8 cellular contexts compared by ENCODE assay signal in the genomic region with DNA sequence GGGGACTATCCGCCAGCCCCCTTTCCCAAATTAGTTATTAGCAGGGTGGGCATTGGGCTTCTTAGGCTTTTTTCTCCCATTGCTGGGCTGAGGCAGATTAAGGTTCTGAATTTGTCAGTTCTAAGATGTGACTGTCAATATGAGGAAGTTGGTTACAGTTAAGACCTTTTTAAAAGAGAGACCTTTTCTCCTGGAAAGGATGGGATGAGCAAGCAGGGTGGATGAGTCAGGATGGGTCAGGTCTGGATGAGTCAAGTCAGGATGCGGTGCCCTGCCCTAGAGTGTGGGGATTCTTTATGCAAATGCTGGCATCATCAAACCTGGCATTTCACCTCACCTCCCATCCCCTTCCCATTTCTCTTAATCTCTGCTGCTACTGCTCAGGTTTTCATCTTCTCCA. TPM values are rescaled to one million over a fixed set of nuclear protein-coding genes. Genes with fewer than 3 reads are reported as not detected.
A peak's percentile ranks its signal among the peaks of the same experiment; 100 is the strongest.
DNase-seq lines count a peak whose midpoint lies in the region; ATAC-seq, FAIRE-seq and TF ChIP-seq lines count a peak whose summit lies in the region.

No MANE protein-coding gene starts in this region.

- H3K9me3 ChIP-seq in OCI-LY3 (ENCODE audit: insufficient read depth, low read length) (no peaks in the 10 kb centered on the region), K562 (replicated peaks; ENCODE audit: control insufficient read depth, insufficient read depth, low read depth, low read length) (no peaks in the 10 kb centered on the region), muscle layer of colon (ENCODE audit: low read length) (no peaks in the 10 kb centered on the region), vagina (no peaks in the 10 kb centered on the region)

- no peak for TF ChIP-seq RAD21 in K562 (CRISPR knock-in tag; conservative IDR thresholded peaks at IDR 0.05 in 1 of 2, IDR thresholded peaks at IDR 0.05 in 1 of 2)

- WGBS in K562 (ENCODE audit: insufficient coverage, low coverage, missing lambda C conversion rate): 21% methylated on average over 2 of the region's 2 CpGs

- TF ChIP-seq CTCF in OCI-LY3 (IDR thresholded peaks at IDR 0.05; ENCODE audit: low read depth, low read length) (no peak), K562 (IDR thresholded peaks at IDR 0.05 in 2 of 3, conservative IDR thresholded peaks at IDR 0.05 in 1 of 3; ENCODE audit: insufficient read depth in 2 of 3, low read depth in 1 of 3, low read length in 3 of 3) (no peak), vagina (IDR thresholded peaks at IDR 0.05) (no peak)

- H3K4me3 ChIP-seq in OCI-LY3 (ENCODE audit: low read length) (peak overlapping the region; percentile 89), K562 (peak overlapping the region; percentile 68; the same call in 1 of the 2 replicates), muscle layer of colon (ENCODE audit: low read depth in 1 of 2, low read length in 2 of 2) (no peak overlapping the region), vagina (peak overlapping the region in 1 of 2 donors; percentile 86)

- in situ Hi-C loops in K562 (cut with MboI): no loop called here

- H3K4me1 ChIP-seq in OCI-LY3 (ENCODE audit: low read length) (peaks cover 71% of the 10 kb centered on the region), K562 (replicated peaks in 1 of 2; ENCODE audit: control insufficient read depth in 2 of 2, insufficient read depth in 2 of 2, low read length in 2 of 2) (peaks cover 14 to 24% of the 10 kb centered on the region in 2 experiments; a peak in 4 of 5 replicates), muscle layer of colon (ENCODE audit: insufficient read depth, low read length) (peaks cover 27% of the 10 kb centered on the region), vagina (peaks cover 60% of the 10 kb centered on the region)

- CTCF ChIA-PET in K562 (lab: Yijun Ruan, JAX; ENCODE audit: low intra/inter-chr PET ratio): no interaction called here

- TF ChIP-seq EP300 in K562 (IDR thresholded peaks at IDR 0.05; ENCODE audit: low read length): no peak

- H3K36me3 ChIP-seq in OCI-LY3 (replicated peaks; ENCODE audit: low read depth, low read length) (peaks cover 59% of the 10 kb centered on the region), K562 (ENCODE audit: control insufficient read depth, insufficient read depth, low read length) (peaks cover 52% of the 10 kb centered on the region), muscle layer of colon (ENCODE audit: insufficient read depth, low read length) (peaks cover 7% of the 10 kb centered on the region), vagina (peaks cover 0 to 19% of the 10 kb centered on the region in 2 donors)

- H3K9me1 ChIP-seq in K562 (ENCODE audit: control insufficient read depth, insufficient read depth, low read length): no peaks in the 10 kb centered on the region

- no peak overlapping the region for H2AFZ ChIP-seq in OCI-LY3 (ENCODE audit: low read depth, low read length)
- H2AFZ ChIP-seq in K562 (ENCODE audit: low read depth, low read length): no peak overlapping the region

- BruUV-seq in K562 (replicated peaks; lab: Mats Ljungman, UMichigan): no TSS peak

- H4K20me1 ChIP-seq in OCI-LY3 (ENCODE audit: insufficient read depth, low read length) (peaks cover 52% of the 10 kb centered on the region), K562 (replicated peaks; ENCODE audit: control insufficient read depth, insufficient read depth, low read length) (peaks cover 39% of the 10 kb centered on the region)

- intact Hi-C loops in K562 (cut with micrococcal nuclease): no loop called here
- intact Hi-C loops in vagina (cut with DNase I): no loop called here

- DNase-seq in GM12891 (ENCODE audit: insufficient read length, low spot score) (no peak), K562 (ENCODE audit: extremely low read depth in 1 of 4, low spot score in 3 of 4) (peak in 1 of 4 experiments; percentile 34), vagina (ENCODE audit: extremely low spot score in 2 of 2) (no peak), SHP77 (lab: John Stamatoyannopoulos, UW) (no peak)

- ATAC-seq in K562: no peak
- ATAC-seq in HG03025 (IDR thresholded peaks at IDR 0.05; ENCODE audit: low FRiP score, unreplicated experiment): no peak
- no peak for ATAC-seq in GM19452 (IDR thresholded peaks at IDR 0.05; ENCODE audit: unreplicated experiment)

- peak overlapping the region; percentile 99 for H3K9ac ChIP-seq in OCI-LY3 (ENCODE audit: low read length)
- peak overlapping the region; percentile 47 to 87; a peak in 3 of 4 replicates for H3K9ac ChIP-seq in K562 (ENCODE audit: insufficient read depth in 1 of 2, low read depth in 2 of 2, low read length in 2 of 2)
- H3K9ac ChIP-seq in muscle layer of colon (ENCODE audit: low read length): no peak overlapping the region

- H3K27me3 ChIP-seq in OCI-LY3 (ENCODE audit: low read depth, low read length) (no peaks in the 10 kb centered on the region), K562 (ENCODE audit: control insufficient read depth in 2 of 2, insufficient read depth in 2 of 2, low read length in 2 of 2) (no peaks in the 10 kb centered on the region), muscle layer of colon (ENCODE audit: control insufficient read depth in 1 of 2, insufficient read depth in 2 of 2, low read length in 2 of 2) (no peaks in the 10 kb centered on the region), vagina (no peaks in the 10 kb centered on the region)

- FAIRE-seq in GM12891 (lab: Jason Lieb, UNC) (no peak), K562 (lab: Jason Lieb, UNC) (no peak)

- H3K79me2 ChIP-seq in OCI-LY3 (ENCODE audit: low read length) (peaks cover 97% of the 10 kb centered on the region), K562 (ENCODE audit: control insufficient read depth, insufficient read depth, low read length) (peaks cover 74% of the 10 kb centered on the region)

- peak overlapping the region; percentile 99 for H3K4me2 ChIP-seq in OCI-LY3 (ENCODE audit: low read length)
- peak overlapping the region; percentile 91; the same call in 1 of the 2 replicates for H3K4me2 ChIP-seq in K562 (ENCODE audit: insufficient read depth, low read length)

- no peak for TF ChIP-seq POLR2A in GM12891 (IDR thresholded peaks at IDR 0.05; ENCODE audit: low read depth, low read length)
- no peak for TF ChIP-seq POLR2A in K562 (conservative IDR thresholded peaks at IDR 0.05)
- no peak for TF ChIP-seq POLR2A in vagina (IDR thresholded peaks at IDR 0.05)

- POLR2A ChIA-PET in K562 (lab: Yijun Ruan, JAX): interaction anchor here (0.7 kb wide), 1 partner anchor 80 kb away, joined by 3 read pairs; no protein-coding TSS in a partner anchor

- H3K27ac ChIP-seq in OCI-LY3 (ENCODE audit: low read length) (peak overlapping the region; percentile 99), K562 (ENCODE audit: extremely low read depth, low read depth, low read length) (peak overlapping the region; percentile 91; the same call in 1 of the 3 replicates), muscle layer of colon (ENCODE audit: low read depth, low read length) (peak overlapping the region; percentile 12), vagina (peak overlapping the region; percentile 82)

TF ChIP-seq in GM12891, 5 proteins besides CTCF, POLR2A, EP300 and RAD21:
- peak; percentile 95 for TF ChIP-seq POU2F2 (IDR thresholded peaks at IDR 0.05; ENCODE audit: low read depth, low read length)
- no peak for TF ChIP-seq SPI1 (IDR thresholded peaks at IDR 0.05; ENCODE audit: low read depth, low read length)

TF ChIP-seq in K562, 482 proteins besides CTCF, POLR2A, EP300 and RAD21 (continues in another document):
- TF ChIP-seq RBM14 (IDR thresholded peaks at IDR 0.05; ENCODE audit: borderline replicate concordance, insufficient read depth, low read depth, low read length): no peak

RNA-seq across cellular contexts. Expression of gene AEN, which starts 1.9 kb away (rescaled TPM):
- polyA plus RNA-seq in GM12891 (2012; ENCODE audit: low read depth, missing spikeins): 36.3 TPM
- 39.3 and 74.9 TPM in 2 replicates for total RNA-seq in K562 (2011; cell fraction: chromatin; rRNA removed; ENCODE audit: low replicate concordance)
- 60.9 and 72.5 TPM in 2 replicates for total RNA-seq in K562 (2011; cell fraction: nucleolus; rRNA removed)
- total RNA-seq in K562 (2011; cell fraction: nucleoplasm; rRNA removed): 49.7 and 55.9 TPM in 2 replicates
- 51.0 and 56.6 TPM in 2 replicates for total RNA-seq in K562 (2014; rRNA removed)
- total RNA-seq in K562 (2014; rRNA removed; fragmentation: Illumina TruSeq; extraction: Trizol): 24.6 and 26.3 TPM in 2 replicates
- 40.0 and 40.9 TPM in 2 replicates for total RNA-seq in K562 (2015; rRNA removed; fragmentation: Illumina TruSeq; extraction: Trizol)
- total RNA-seq in K562 (2021): 49.2 and 52.7 TPM in 2 replicates
- polyA plus RNA-seq in K562 (2011; rRNA removed): 30.8 and 32.8 TPM in 2 replicates
- polyA plus RNA-seq in K562 (2011; cell fraction: cytosol; rRNA removed): 31.2 and 50.1 TPM in 2 replicates
- 44.5 and 69.3 TPM in 2 replicates for polyA plus RNA-seq in K562 (2011; cell fraction: nucleus; rRNA removed)
- polyA plus RNA-seq in K562 (2012): 22.0 and 27.2 TPM in 2 replicates
- 31.6 and 35.1 TPM in 2 replicates for polyA plus RNA-seq in K562 (2014; fragmentation: Illumina TruSeq; extraction: Trizol)
- polyA plus RNA-seq in K562 (2014; fragmentation: Nextera tagmentation; extraction: Ambion mirVana): 10 to 100 TPM in 1 of 2 experiments, 1 to 10 TPM in 1; 9.0 to 11.7 TPM
- 35.5 and 45.5 TPM in 2 replicates for polyA plus RNA-seq in K562 (2014; rRNA removed)
- 20.7 and 30.4 TPM in 2 replicates for polyA minus RNA-seq in K562 (2011; rRNA and poly(A)+ RNA removed)
- polyA minus RNA-seq in K562 (2011; cell fraction: cytosol; rRNA and poly(A)+ RNA removed): 20.4 and 26.9 TPM in 2 replicates
- polyA minus RNA-seq in K562 (2011; cell fraction: nucleus; rRNA and poly(A)+ RNA removed): 39.8 and 44.6 TPM in 2 replicates
- 18.4 TPM for total RNA-seq in vagina

RNA-seq across cellular contexts. Expression of gene ISG20, which starts 15.8 kb away (rescaled TPM):
- polyA plus RNA-seq in GM12891 (2012; ENCODE audit: low read depth, missing spikeins): 43.9 TPM
- 1.2 and 4.5 TPM in 2 replicates for total RNA-seq in K562 (2011; cell fraction: chromatin; rRNA removed; ENCODE audit: low replicate concordance)
- total RNA-seq in K562 (2011; cell fraction: nucleolus; rRNA removed): 2.2 and 2.7 TPM in 2 replicates
- 2.3 and 3.1 TPM in 2 replicates for total RNA-seq in K562 (2011; cell fraction: nucleoplasm; rRNA removed)
- 1.3 and 2.4 TPM in 2 replicates for total RNA-seq in K562 (2014; rRNA removed)
- total RNA-seq in K562 (2014; rRNA removed; fragmentation: Illumina TruSeq; extraction: Trizol): 0.16 and 0.36 TPM in 2 replicates
- 0.65 and 1.1 TPM in 2 replicates for total RNA-seq in K562 (2015; rRNA removed; fragmentation: Illumina TruSeq; extraction: Trizol)
- 1.9 TPM in 2 replicates for total RNA-seq in K562 (2021)
- 0.43 and 1.0 TPM in 2 replicates for polyA plus RNA-seq in K562 (2011; rRNA removed)
- polyA plus RNA-seq in K562 (2011; cell fraction: cytosol; rRNA removed): 0.35 and 1.8 TPM in 2 replicates
- polyA plus RNA-seq in K562 (2011; cell fraction: nucleus; rRNA removed): 0.76 and 1.9 TPM in 2 replicates
- polyA plus RNA-seq in K562 (2012): 1.4 and 4.0 TPM in 2 replicates
- 0.06 and 0.32 TPM in 2 replicates for polyA plus RNA-seq in K562 (2014; fragmentation: Illumina TruSeq; extraction: Trizol)
- polyA plus RNA-seq in K562 (2014; fragmentation: Nextera tagmentation; extraction: Ambion mirVana): under 1 TPM; 0.70 to 1.00 TPM
- 1.7 and 2.1 TPM in 2 replicates for polyA plus RNA-seq in K562 (2014; rRNA removed)
- polyA minus RNA-seq in K562 (2011; rRNA and poly(A)+ RNA removed): 0.11 and 0.30 TPM in 2 replicates
- not detected in 2 replicates for polyA minus RNA-seq in K562 (2011; cell fraction: cytosol; rRNA and poly(A)+ RNA removed)
- polyA minus RNA-seq in K562 (2011; cell fraction: nucleus; rRNA and poly(A)+ RNA removed): 0.67 and 1.5 TPM in 2 replicates
- total RNA-seq in vagina: 15.7 TPM

Comparison
In these comparisons a context has a peak if more than half of its experiments do, and no peak if none do; other contexts are left out.
1. H3K27ac ChIP-seq: peak in every context shown above with its lines; median percentile 99 in OCI-LY3; 91 in K562; 82 in vagina; 12 in muscle layer of colon.
2. H3K4me3 ChIP-seq: peak in OCI-LY3 (single experiment) and K562 (single experiment); none in muscle layer of colon (0 of 2).